Comparison of ENCODE assay signal across 1 cellular context in genomic region chr22:21650280-21650679, GRCh38.
TF ChIP-seq lines count a peak whose summit lies in the region.

No MANE protein-coding gene starts in this region.

TF ChIP-seq in K562, 482 proteins besides CTCF, POLR2A, EP300 and RAD21:
- TF ChIP-seq PBX2 (CRISPR knock-in tag; IDR thresholded peaks at IDR 0.05; ENCODE audit: low read depth) (no peak), PBX2 (tag; conservative IDR thresholded peaks at IDR 0.05; ENCODE audit: low read depth) (no peak), MXI1 (IDR thresholded peaks at IDR 0.05; ENCODE audit: low read depth, low read length) (0 out of 2 replicates have a peak, but pooled peaks have one; percentile 20), TBL1XR1 (IDR thresholded peaks at IDR 0.05; ENCODE audit: low read length in 2 of 2) (peak in 1 of 2 experiments; percentile 43; a peak in 1 of 4 replicates), ZMIZ1 (IDR thresholded peaks at IDR 0.05; ENCODE audit: low read depth in 2 of 2, low read length in 2 of 2) (0 out of 4 replicates have a peak, but pooled peaks of 1 of the 2 experiments have one; percentile 18), ZBTB8A (IDR thresholded peaks at IDR 0.05; ENCODE audit: partially characterized antibody) (no peak), CHD2 (IDR thresholded peaks at IDR 0.05; ENCODE audit: low read depth, low read length) (peak; percentile 30; the same call in 1 of the 2 replicates), ZNF212 (CRISPR knock-in tag; IDR thresholded peaks at IDR 0.05) (no peak), SIN3A (IDR thresholded peaks at IDR 0.05; ENCODE audit: borderline replicate concordance in 2 of 2, control insufficient read depth in 1 of 2, low read depth in 2 of 2, low read length in 2 of 2) (peak in 1 of 2 experiments; percentile 25; a peak in 1 of 4 replicates), ZFP36 (IDR thresholded peaks at IDR 0.05; ENCODE audit: low read depth, low read length, partially characterized antibody) (no peak), HMGXB4 (CRISPR knock-in tag; IDR thresholded peaks at IDR 0.05) (0 out of 2 replicates have a peak, but pooled peaks have one; percentile 53), ETS2 (tag; IDR thresholded peaks at IDR 0.05; ENCODE audit: borderline replicate concordance, poor library complexity, severe bottlenecking) (no peak)
